25 cellular contexts compared by ENCODE assay signal in genomic region chr6:120816862-120817261, GRCh38.
"Had no signal": no experiment of that assay in that cellular context is flagged by ENCODE, and none has a peak within 500 bp of the region (broad histone marks: within the 10 kb centered on the region; RNA-seq: fewer than 3 reads in every experiment).

No MANE protein-coding gene starts in this region.

- DNase-seq: hypothalamus; immature natural killer cell; kidney; left colon; left lung; lower lobe of right lung; mammary epithelial cell; mesenchymal stem cell; naive thymus-derived CD8-positive, alpha-beta T cell; ovary; right lobe of liver; stimulated activated CD4-positive, alpha-beta T cell treated with anti-CD3 and anti-CD28 coated beads, Interleukin-1b, Interleukin-23, amount 100 ng/mL, for 48 hours; stimulated activated CD4-positive, alpha-beta T cell treated with anti-CD3 and anti-CD28 coated beads, Interleukin-2, amount 100 ng/mL, for 48 hours; stimulated activated naive B cell treated with anti-CD40 and anti-IgM and Interleukin-4, amounts not matched to agents 10 μg/mL and 1 μg/mL and 100 μg/mL, for 72 hours; stimulated activated naive CD8-positive, alpha-beta T cell treated with anti-CD3 and anti-CD28 coated beads, Interleukin-15, Interleukin-2, amounts not matched to agents 100 U/mL and 50 U/mL, for 24 hours; stomach; testis; thyroid gland; transverse colon; upper lobe of left lung had no signal

- H3K9me3 ChIP-seq: neutrophil, ovary, right lobe of liver, testis, thyroid gland, transverse colon, upper lobe of left lung, vagina had no signal

- ATAC-seq: left colon; left lung; lower lobe of right lung; naive thymus-derived CD8-positive, alpha-beta T cell; right lobe of liver; stimulated activated naive B cell treated with anti-CD40 and anti-IgM and Interleukin-4, amounts not matched to agents 10 μg/mL and 1 μg/mL and 100 μg/mL, for 72 hours; stimulated activated naive CD8-positive, alpha-beta T cell treated with anti-CD3 and anti-CD28 coated beads, Interleukin-15, Interleukin-2, amounts not matched to agents 100 U/mL and 50 U/mL, for 24 hours had no signal

- H3K36me3 ChIP-seq: left lung, lower lobe of right lung, neutrophil, ovary, right atrium auricular region, right lobe of liver, stomach, thyroid gland, transverse colon, upper lobe of left lung, vagina had no signal

- H3K4me1 ChIP-seq: left lung, lower lobe of right lung, neural progenitor cell, right atrium auricular region, right lobe of liver, stomach, testis, thyroid gland, transverse colon, upper lobe of left lung, vagina had no signal

- H3K4me3 ChIP-seq: left lung, lower lobe of right lung, neural progenitor cell, ovary, right atrium auricular region, right lobe of liver, smooth muscle cell, stomach, testis, thyroid gland, transverse colon, upper lobe of left lung, vagina had no signal

- H3K27me3 ChIP-seq: left lung, neural progenitor cell, neutrophil, ovary, right atrium auricular region, right lobe of liver, stomach, testis, thyroid gland, transverse colon, upper lobe of left lung, vagina had no signal
